ENCODE assay signal across 8 cellular contexts in genomic region chr18:55589625-55590291, GRCh38. TPM values are rescaled to one million over a fixed set of nuclear protein-coding genes. Genes with fewer than 3 reads are reported as not detected.
A peak's percentile ranks its signal among the peaks of the same experiment; 100 is the strongest.
DNase-seq lines count a peak whose midpoint lies in the region; ATAC-seq and TF ChIP-seq lines count a peak whose summit lies in the region.

No MANE protein-coding gene starts in this region.

- DNase-seq in A673 (ENCODE audit: low spot score) (peak; percentile 97), NCI-H345 treated with DMSO at 0.1 percent for 48 hours (lab: John Stamatoyannopoulos, UW; ENCODE audit: unreplicated experiment) (peak; percentile 92), colonic mucosa (peak; percentile 92), kidney tubule cell (ENCODE audit: low spot score) (peak; percentile 95)
- DNase-seq in activated CD4-positive, alpha-beta T cell treated with anti-CD3 and anti-CD28 coated beads for 36 hours: peak; percentile 89
- peak; percentile 80 for DNase-seq in stimulated activated CD4-positive, alpha-beta T cell treated with anti-CD3 and anti-CD28 coated beads, Interleukin-15, amount 100 ng/mL, for 24 hours

- peak overlapping the region; percentile 75 for H3K4me3 Mint-ChIP-seq in activated CD4-positive, alpha-beta T cell treated with anti-CD3 and anti-CD28 coated beads for 36 hours

- no peaks in the 10 kb centered on the region for H3K27me3 ChIP-seq in A673 (replicated peaks; ENCODE audit: insufficient read depth, low read depth, low read length, poor library complexity)
- peaks cover 5% of the 10 kb centered on the region for H3K27me3 ChIP-seq in colonic mucosa

- peaks cover 25% of the 10 kb centered on the region for H3K27me3 Mint-ChIP-seq in activated CD4-positive, alpha-beta T cell treated with anti-CD3 and anti-CD28 coated beads for 36 hours

- H3K36me3 Mint-ChIP-seq in activated CD4-positive, alpha-beta T cell treated with anti-CD3 and anti-CD28 coated beads for 36 hours (ENCODE audit: low read depth): no peaks in the 10 kb centered on the region

- H3K4me1 ChIP-seq in A673 (ENCODE audit: insufficient read depth, low read length, poor library complexity, severe bottlenecking): peaks cover 19% of the 10 kb centered on the region
- H3K4me1 ChIP-seq in colonic mucosa: no peaks in the 10 kb centered on the region

- peak; percentile 80 for ATAC-seq in GM18873 (IDR thresholded peaks at IDR 0.05; ENCODE audit: low FRiP score, unreplicated experiment)
- peak; percentile 88 for ATAC-seq in HG03159 (IDR thresholded peaks at IDR 0.05; ENCODE audit: unreplicated experiment)
- ATAC-seq in activated CD4-positive, alpha-beta T cell treated with anti-CD3 and anti-CD28 coated beads for 36 hours: peak; percentile 79

- intact Hi-C loops in A673 (cut with micrococcal nuclease; ENCODE audit: unreplicated experiment): loop anchor here (2.0 to 5.0 kb wide), 4 partner anchors 82 to 247 kb away; no protein-coding TSS in a partner anchor
- intact Hi-C loops in activated CD4-positive, alpha-beta T cell treated with anti-CD3 and anti-CD28 coated beads for 36 hours (cut with DNase I, micrococcal nuclease): loop anchor here (1.0 to 10.0 kb wide), 8 partner anchors 100 to 1845 kb away; partner anchors contain the start of genes ONECUT2 (in 1 of the 2) and TXNL1 (in 1 of the 2)
- intact Hi-C loops in colonic mucosa (cut with DNase I): loop anchor here (10.0 kb wide), 1 partner anchor 185 kb away; no protein-coding TSS in a partner anchor

- H3K9me3 ChIP-seq in A673 (ENCODE audit: low read depth, low read length, poor library complexity, severe bottlenecking) (no peaks in the 10 kb centered on the region), colonic mucosa (no peaks in the 10 kb centered on the region)

- no TSS peak for BruUV-seq in A673 (replicated peaks; lab: Mats Ljungman, UMichigan)

- H3K4me3 ChIP-seq in A673 (ENCODE audit: low read depth, low read length, poor library complexity, severe bottlenecking): peak overlapping the region; percentile 64
- peak overlapping the region; percentile 31 for H3K4me3 ChIP-seq in colonic mucosa

- H3K36me3 ChIP-seq in A673 (ENCODE audit: insufficient read depth, low read length, poor library complexity, severe bottlenecking): peaks cover 3% of the 10 kb centered on the region
- no peaks in the 10 kb centered on the region for H3K36me3 ChIP-seq in colonic mucosa

- peak overlapping the region in 1 of 2 donors; percentile 13 for H3K9ac ChIP-seq in colonic mucosa (ENCODE audit: low read depth in 2 of 2, low read length in 2 of 2)

- no peaks in the 10 kb centered on the region for H3K9me3 Mint-ChIP-seq in activated CD4-positive, alpha-beta T cell treated with anti-CD3 and anti-CD28 coated beads for 36 hours (ENCODE audit: low read depth)

- TF ChIP-seq CTCF in A673 (conservative IDR thresholded peaks at IDR 0.05; ENCODE audit: low read depth, low read length) (no peak), colonic mucosa (IDR thresholded peaks at IDR 0.05) (no peak)

- H3K27ac Mint-ChIP-seq in activated CD4-positive, alpha-beta T cell treated with anti-CD3 and anti-CD28 coated beads for 36 hours: peak overlapping the region; percentile 78

- H3K4me1 Mint-ChIP-seq in activated CD4-positive, alpha-beta T cell treated with anti-CD3 and anti-CD28 coated beads for 36 hours: peaks cover 30% of the 10 kb centered on the region

- H3K27ac ChIP-seq in A673 (ENCODE audit: low read depth, low read length, poor library complexity, severe bottlenecking): peak overlapping the region; percentile 77
- H3K27ac ChIP-seq in colonic mucosa: peak overlapping the region; percentile 44

- POLR2A ChIA-PET in A673 (lab: Charles Lee; ENCODE audit: low non-redundant PET): no interaction called here
- POLR2A ChIA-PET in activated CD4-positive, alpha-beta T cell treated with anti-CD3 and anti-CD28 coated beads for 36 hours (lab: Charles Lee): no interaction called here

- CTCF ChIA-PET in A673 (lab: Charles Lee): interaction anchor here (0.6 to 0.7 kb wide), 2 partner anchors 137 to 192 kb away, joined by 3 to 4 read pairs; no protein-coding TSS in a partner anchor
- CTCF ChIA-PET in activated CD4-positive, alpha-beta T cell treated with anti-CD3 and anti-CD28 coated beads for 36 hours (lab: Charles Lee): no interaction called here

RNA-seq across cellular contexts. Expression of gene TCF4, which starts 1.8 kb away (rescaled TPM):
- 143 and 147 TPM in 2 replicates for total RNA-seq in A673 (2021)
- 1 to 10 TPM in 1 of 2 experiments, under 1 TPM in 1; 0.69 to 1.9 TPM for total RNA-seq in activated CD4-positive, alpha-beta T cell treated with anti-CD3 and anti-CD28 coated beads for 36 hours
- 10 to 100 TPM in 1 of 2 donors, 1 to 10 TPM in 1; 9.8 to 29.0 TPM for total RNA-seq in colonic mucosa

Comparison
In these comparisons a context has a peak if more than half of its experiments do, and no peak if none do; other contexts are left out.
1. Peak in every context shown above with its lines: DNase-seq, ATAC-seq, H3K4me3 ChIP-seq and H3K27ac ChIP-seq.